ENCODE assay signal across 24 cellular contexts in the genomic region with DNA sequence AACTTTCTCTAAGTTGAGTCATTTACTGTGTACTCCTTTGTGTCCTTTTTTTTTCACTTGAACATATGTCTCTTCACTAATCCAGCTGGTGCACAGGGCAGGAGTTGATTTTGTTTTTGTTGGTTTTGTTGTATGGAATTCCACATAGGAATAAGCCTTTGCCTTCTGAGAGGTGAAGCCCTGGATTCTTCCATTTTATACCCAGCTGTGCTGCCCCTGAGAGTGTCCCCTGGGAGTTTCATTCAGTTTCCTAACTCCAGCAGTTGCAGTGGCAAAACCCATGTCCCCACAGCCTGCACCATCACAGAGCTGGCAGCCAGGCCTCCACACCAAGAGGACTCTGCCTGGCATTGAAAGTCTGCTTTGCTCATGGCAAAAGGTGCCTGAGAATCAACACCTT.
"Had no signal": no experiment of that assay in that cellular context is flagged by ENCODE, and none has a peak within 500 bp of the region (broad histone marks: within the 10 kb centered on the region; RNA-seq: fewer than 3 reads in every experiment).

No MANE protein-coding gene starts in this region.

- H3K4me1 ChIP-seq: esophagus squamous epithelium, gastrocnemius medialis, left lung, lower lobe of right lung had no signal

- H3K4me3 Mint-ChIP-seq: mesothelial cell of epicardium had no signal

- H3K27ac Mint-ChIP-seq: mesothelial cell of epicardium, naive B cell had no signal

- H3K27me3 ChIP-seq: dorsolateral prefrontal cortex, esophagus squamous epithelium, gastrocnemius medialis, left lung had no signal

- H3K4me3 ChIP-seq: coronary artery, dorsolateral prefrontal cortex, esophagus squamous epithelium, gastrocnemius medialis, heart right ventricle, left lung, lower lobe of right lung, mucosa of descending colon had no signal

- H3K4me1 Mint-ChIP-seq: mesothelial cell of epicardium, naive B cell had no signal

- DNase-seq: dermis blood vessel endothelial cell; dorsolateral prefrontal cortex; effector CD4-positive, alpha-beta T cell; effector memory CD4-positive, alpha-beta T cell; erythroblast; esophagus squamous epithelium; foreskin fibroblast; foreskin melanocyte; gastrocnemius medialis; glutamatergic neuron; head of caudate nucleus; heart right ventricle; hippocampal formation; left cardiac atrium; left lung; left ventricle myocardium superior; lower lobe of right lung; mesenchymal stem cell; mucosa of descending colon; naive B cell had no signal

- H3K36me3 Mint-ChIP-seq: mesothelial cell of epicardium, naive B cell had no signal

- H3K9me3 ChIP-seq: gastrocnemius medialis had no signal

- H3K27ac ChIP-seq: coronary artery, dorsolateral prefrontal cortex, epithelial cell of prostate, esophagus squamous epithelium, gastrocnemius medialis, heart right ventricle, left lung, lower lobe of right lung had no signal

- ATAC-seq: esophagus mucosa, gastrocnemius medialis, heart right ventricle, left cardiac atrium, left lung, left ventricle myocardium superior, lower lobe of right lung, mucosa of descending colon had no signal

- H3K36me3 ChIP-seq: esophagus squamous epithelium, gastrocnemius medialis, heart right ventricle, left lung, lower lobe of right lung had no signal
